14 cellular contexts compared by ENCODE assay signal in genomic region chr1:53346814-53347176, GRCh38. TPM values are rescaled to one million over a fixed set of nuclear protein-coding genes. Genes with fewer than 3 reads are reported as not detected.
DNase-seq lines count a peak whose midpoint lies in the region; ATAC-seq and TF ChIP-seq lines count a peak whose summit lies in the region.
"Had no signal": no experiment of that assay in that cellular context is flagged by ENCODE, and none has a peak within 500 bp of the region (broad histone marks: within the 10 kb centered on the region; RNA-seq: fewer than 3 reads in every experiment).

No MANE protein-coding gene starts in this region.

- DNase-seq in activated effector memory CD4-positive, alpha-beta T cell treated with anti-CD3 and anti-CD28 coated beads, Interleukin-2, amount 50 U/mL, for 16 hours = peak; percentile 51
- no peak for DNase-seq in activated effector memory CD4-positive, alpha-beta T cell treated with Interleukin-2 at 50 U/mL for 16 hours
- DNase-seq in osteocyte (ENCODE audit: extremely low spot score, unreplicated experiment) (peak; percentile 62), Kasumi-1 (lab: John Stamatoyannopoulos, UW) (no peak), NCI-H226 (no peak), amniotic stem cell (lab: John Stamatoyannopoulos, UW) (no peak)
- DNase-seq: IMR-90, NCI-H1417 treated with DMSO at 0.1 percent for 48 hours, NCI-H2029 treated with DMSO at 0.1 percent for 48 hours, NCI-H2227 treated with DMSO at 0.1 percent for 48 hours, PC-3 had no signal

- TF ChIP-seq CTCF in osteocyte (IDR thresholded peaks at IDR 0.05) = no peak

- intact Hi-C loops in dendritic cell treated with granulocyte-macrophage colony-stimulating factor and Interleukin-4, amounts not matched to agents 40 ng/mL and 50 ng/mL, for 4 days (cut with micrococcal nuclease) = no loop called here

- peaks cover 7% of the 10 kb centered on the region for H3K4me1 Mint-ChIP-seq in dendritic cell treated with granulocyte-macrophage colony-stimulating factor and Interleukin-4, amounts not matched to agents 40 ng/mL and 50 ng/mL, for 4 days (ENCODE audit: low read depth)
- peaks cover 7% of the 10 kb centered on the region for H3K4me1 Mint-ChIP-seq in osteocyte (ENCODE audit: unreplicated experiment)

- no peak for ATAC-seq in HG02571 (IDR thresholded peaks at IDR 0.05; ENCODE audit: unreplicated experiment)
- ATAC-seq: A549, PC-3 had no signal

- peak overlapping the region; percentile 34 for H3K27ac Mint-ChIP-seq in dendritic cell treated with granulocyte-macrophage colony-stimulating factor and Interleukin-4, amounts not matched to agents 40 ng/mL and 50 ng/mL, for 4 days
- no peak overlapping the region for H3K27ac Mint-ChIP-seq in osteocyte (ENCODE audit: unreplicated experiment)

- no peaks in the 10 kb centered on the region for H3K36me3 Mint-ChIP-seq in dendritic cell treated with granulocyte-macrophage colony-stimulating factor and Interleukin-4, amounts not matched to agents 40 ng/mL and 50 ng/mL, for 4 days (ENCODE audit: low read depth)
- H3K36me3 Mint-ChIP-seq in osteocyte (ENCODE audit: unreplicated experiment) = no peaks in the 10 kb centered on the region

- H3K9me3 Mint-ChIP-seq in dendritic cell treated with granulocyte-macrophage colony-stimulating factor and Interleukin-4, amounts not matched to agents 40 ng/mL and 50 ng/mL, for 4 days = no peaks in the 10 kb centered on the region
- H3K9me3 Mint-ChIP-seq in osteocyte (ENCODE audit: unreplicated experiment) = no peaks in the 10 kb centered on the region

- H3K27me3 Mint-ChIP-seq in dendritic cell treated with granulocyte-macrophage colony-stimulating factor and Interleukin-4, amounts not matched to agents 40 ng/mL and 50 ng/mL, for 4 days = peaks cover 5% of the 10 kb centered on the region
- peaks cover 4% of the 10 kb centered on the region for H3K27me3 Mint-ChIP-seq in osteocyte (ENCODE audit: unreplicated experiment)

- no peak overlapping the region for H3K4me3 Mint-ChIP-seq in dendritic cell treated with granulocyte-macrophage colony-stimulating factor and Interleukin-4, amounts not matched to agents 40 ng/mL and 50 ng/mL, for 4 days
- no peak overlapping the region for H3K4me3 Mint-ChIP-seq in osteocyte (ENCODE audit: unreplicated experiment)

RNA-seq across cellular contexts. Expression of gene LRP8, which starts 18.9 kb away (rescaled TPM):
- total RNA-seq in osteocyte = 4.4 and 6.3 TPM in 2 replicates

Comparison
In these comparisons a context has a peak if more than half of its experiments do, and no peak if none do; other contexts are left out.
1. DNase-seq: peak in activated effector memory CD4-positive, alpha-beta T cell treated with anti-CD3 and anti-CD28 coated beads, Interleukin-2, amount 50 U/mL, for 16 hours (single experiment) and osteocyte (single experiment); none in activated effector memory CD4-positive, alpha-beta T cell treated with Interleukin-2 at 50 U/mL for 16 hours (single experiment), Kasumi-1 (0 of 2), NCI-H226 (single experiment) and amniotic stem cell (single experiment).